8 cellular contexts compared by ENCODE assay signal in genomic region chr14:97458302-97459137, GRCh38.
DNase-seq lines count a peak whose midpoint lies in the region; ATAC-seq and TF ChIP-seq lines count a peak whose summit lies in the region.

No MANE protein-coding gene starts in this region.

- H2AFZ ChIP-seq in osteoblast (ENCODE audit: low read length) = no peak overlapping the region

- H3K79me2 ChIP-seq in osteoblast (ENCODE audit: insufficient read depth, low read length) = no peaks in the 10 kb centered on the region

- peak overlapping the region; percentile 85 for H3K4me3 Mint-ChIP-seq in activated naive CD8-positive, alpha-beta T cell treated with anti-CD3 and anti-CD28 coated beads for 36 hours

- DNase-seq in NCI-H524 (lab: John Stamatoyannopoulos, UW) (peak; percentile 80 to 82), NCI-H524 treated with DMSO at 0.1 percent for 48 hours (lab: John Stamatoyannopoulos, UW) (no peak), left kidney (ENCODE audit: low read depth, low spot score) (peak; percentile 84), osteoblast (ENCODE audit: insufficient read length, low spot score, missing footprints) (no peak)
- DNase-seq in activated naive CD8-positive, alpha-beta T cell treated with anti-CD3 and anti-CD28 coated beads for 36 hours = peak; percentile 79
- peak; percentile 57 for DNase-seq in stimulated activated CD8-positive, alpha-beta memory T cell treated with anti-CD3 and anti-CD28 coated beads, Interleukin-12 subunit alpha, Interleukin-12 subunit beta, amount 100 ng/mL, for 24 hours (ENCODE audit: extremely low read depth)

- H3K4me1 Mint-ChIP-seq in activated naive CD8-positive, alpha-beta T cell treated with anti-CD3 and anti-CD28 coated beads for 36 hours = peaks cover 38% of the 10 kb centered on the region

- H3K27ac ChIP-seq in osteoblast (ENCODE audit: low read depth, low read length) = no peak overlapping the region

- peaks cover 23% of the 10 kb centered on the region for H3K9me3 Mint-ChIP-seq in activated naive CD8-positive, alpha-beta T cell treated with anti-CD3 and anti-CD28 coated beads for 36 hours

- H3K27ac Mint-ChIP-seq in activated naive CD8-positive, alpha-beta T cell treated with anti-CD3 and anti-CD28 coated beads for 36 hours = peak overlapping the region; percentile 99

- H3K27me3 Mint-ChIP-seq in activated naive CD8-positive, alpha-beta T cell treated with anti-CD3 and anti-CD28 coated beads for 36 hours = no peaks in the 10 kb centered on the region

- TF ChIP-seq CTCF in osteoblast (IDR thresholded peaks at IDR 0.05; ENCODE audit: extremely low read depth, low read depth, low read length) = no peak

- ATAC-seq in HG02884 (IDR thresholded peaks at IDR 0.05; ENCODE audit: unreplicated experiment) = no peak
- ATAC-seq in HG03097 (IDR thresholded peaks at IDR 0.05; ENCODE audit: low FRiP score, unreplicated experiment) = no peak

- no peaks in the 10 kb centered on the region for H3K36me3 ChIP-seq in osteoblast (ENCODE audit: insufficient read depth, low read length)

- no peak overlapping the region for H3K4me2 ChIP-seq in osteoblast (ENCODE audit: insufficient read depth, low read length)

- peaks cover 50% of the 10 kb centered on the region for H3K36me3 Mint-ChIP-seq in activated naive CD8-positive, alpha-beta T cell treated with anti-CD3 and anti-CD28 coated beads for 36 hours

- H3K27me3 ChIP-seq in osteoblast (ENCODE audit: insufficient read depth, low read length) = no peaks in the 10 kb centered on the region

- H3K4me3 ChIP-seq in osteoblast (ENCODE audit: insufficient read depth, low read length) = no peak overlapping the region

- no peaks in the 10 kb centered on the region for H4K20me1 ChIP-seq in osteoblast (ENCODE audit: insufficient read depth, low read length)

- no peaks in the 10 kb centered on the region for H3K4me1 ChIP-seq in osteoblast (ENCODE audit: insufficient read depth, low read length)

- H3K9me3 ChIP-seq in osteoblast (ENCODE audit: low read depth, low read length) = peaks cover 7% of the 10 kb centered on the region

Comparison
In these comparisons a context has a peak if more than half of its experiments do, and no peak if none do; other contexts are left out.
1. DNase-seq: peak in NCI-H524 (2 of 2), activated naive CD8-positive, alpha-beta T cell treated with anti-CD3 and anti-CD28 coated beads for 36 hours (single experiment), left kidney (single experiment) and stimulated activated CD8-positive, alpha-beta memory T cell treated with anti-CD3 and anti-CD28 coated beads, Interleukin-12 subunit alpha, Interleukin-12 subunit beta, amount 100 ng/mL, for 24 hours (single experiment); none in NCI-H524 treated with DMSO at 0.1 percent for 48 hours (single experiment) and osteoblast (single experiment).